ENCODE assay signal across 1 cellular context in genomic region chr17:42798383-42799380, GRCh38.
TF ChIP-seq lines count a peak whose summit lies in the region.

CNTD1 (plus strand) TSS chr17:42798861; CDS start chr17:42799068, 207 bp downstream.
COA3 (minus strand) TSS chr17:42798704; CDS start chr17:42798681, 23 bp downstream.

TF ChIP-seq in HepG2, 621 proteins besides CTCF, POLR2A, EP300 and RAD21 (continued from another document and continues in another):
- no peak for TF ChIP-seq GPBP1L1 (CRISPR knock-in tag; IDR thresholded peaks at IDR 0.05)
- TF ChIP-seq ZNF44 (CRISPR knock-in tag; IDR thresholded peaks at IDR 0.05) = peak; percentile 93; the same call in 1 of the 2 replicates
- TF ChIP-seq DRAP1 (CRISPR knock-in tag; IDR thresholded peaks at IDR 0.05) = peak; percentile 85
- peak; percentile 87 for TF ChIP-seq BCL3 (CRISPR knock-in tag; IDR thresholded peaks at IDR 0.05)
- peak; percentile 93 for TF ChIP-seq ZNF792 (CRISPR knock-in tag; IDR thresholded peaks at IDR 0.05)
- no peak; the same call in 1 of the 2 replicates for TF ChIP-seq ZNF615 (CRISPR knock-in tag; IDR thresholded peaks at IDR 0.05; ENCODE audit: borderline replicate concordance)
- TF ChIP-seq ZNF776 (CRISPR knock-in tag; IDR thresholded peaks at IDR 0.05) = peak; percentile 85; the same call in 1 of the 2 replicates
- peak; percentile 84; the same call in 1 of the 2 replicates for TF ChIP-seq HNRNPL (IDR thresholded peaks at IDR 0.05; ENCODE audit: low read depth, low read length)
- peak; percentile 93 for TF ChIP-seq GABPB1 (CRISPR knock-in tag; IDR thresholded peaks at IDR 0.05)
- peak; percentile 89; the same call in 1 of the 2 replicates for TF ChIP-seq ZSCAN21 (CRISPR knock-in tag; IDR thresholded peaks at IDR 0.05; ENCODE audit: borderline replicate concordance)
- TF ChIP-seq ZBTB20 (CRISPR knock-in tag; IDR thresholded peaks at IDR 0.05; ENCODE audit: borderline replicate concordance, low read depth) = peak; percentile 61; the same call in 1 of the 2 replicates
- peak; percentile 86; the same call in 1 of the 2 replicates for TF ChIP-seq ZNF724P (CRISPR knock-in tag; IDR thresholded peaks at IDR 0.05; ENCODE audit: borderline replicate concordance)
- TF ChIP-seq MXD1 (CRISPR knock-in tag; IDR thresholded peaks at IDR 0.05) = peak; percentile 90
- peak; percentile 44; the same call in 1 of the 2 replicates for TF ChIP-seq SRF (IDR thresholded peaks at IDR 0.05; ENCODE audit: low read depth, low read length)
- peak; percentile 44; the same call in 1 of the 2 replicates for TF ChIP-seq ZBTB3 (CRISPR knock-in tag; IDR thresholded peaks at IDR 0.05; ENCODE audit: borderline replicate concordance, low read depth)
- TF ChIP-seq ZBTB10 (CRISPR knock-in tag; IDR thresholded peaks at IDR 0.05; ENCODE audit: borderline replicate concordance) = 0 out of 2 replicates have a peak, but pooled peaks have one; percentile 55
- TF ChIP-seq ZNF451 (CRISPR knock-in tag; IDR thresholded peaks at IDR 0.05) = peak; percentile 54
- TF ChIP-seq ZC3H13 (CRISPR knock-in tag; IDR thresholded peaks at IDR 0.05) = peak; percentile 92
- TF ChIP-seq ELF1 (CRISPR knock-in tag; IDR thresholded peaks at IDR 0.05) = peak; percentile 88
- TF ChIP-seq EHMT2 (IDR thresholded peaks at IDR 0.05; ENCODE audit: borderline replicate concordance, low read depth, low read length) = no peak
- TF ChIP-seq HOXA5 (CRISPR knock-in tag; IDR thresholded peaks at IDR 0.05) = peak; percentile 75
- TF ChIP-seq ZNF839 (CRISPR knock-in tag; IDR thresholded peaks at IDR 0.05; ENCODE audit: borderline replicate concordance) = peak; percentile 80; the same call in 1 of the 2 replicates
- peak; percentile 96; the same call in 1 of the 2 replicates for TF ChIP-seq ARHGAP35 (CRISPR knock-in tag; IDR thresholded peaks at IDR 0.05; ENCODE audit: borderline replicate concordance)
- peak; percentile 95 for TF ChIP-seq NR2C2 (CRISPR knock-in tag; IDR thresholded peaks at IDR 0.05; ENCODE audit: borderline replicate concordance)
- peak; percentile 92 for TF ChIP-seq ZNF441 (CRISPR knock-in tag; IDR thresholded peaks at IDR 0.05; ENCODE audit: borderline replicate concordance)
- no peak for TF ChIP-seq CEBPB (IDR thresholded peaks at IDR 0.05; ENCODE audit: borderline replicate concordance, low read depth, low read length)
- TF ChIP-seq RELA (CRISPR knock-in tag; IDR thresholded peaks at IDR 0.05) = peak; percentile 73; the same call in 1 of the 2 replicates
- no peak for TF ChIP-seq SMARCE1 (IDR thresholded peaks at IDR 0.05; ENCODE audit: borderline replicate concordance)
- TF ChIP-seq HNF4G (IDR thresholded peaks at IDR 0.05; ENCODE audit: borderline replicate concordance, low read depth, low read length) = peak; percentile 28; the same call in 1 of the 2 replicates
- TF ChIP-seq HNF4G (CRISPR knock-in tag; IDR thresholded peaks at IDR 0.05; ENCODE audit: borderline replicate concordance, low read depth) = peak; percentile 80
- TF ChIP-seq PRDM15 (CRISPR knock-in tag; IDR thresholded peaks at IDR 0.05) = peak; percentile 53; the same call in 1 of the 2 replicates
- TF ChIP-seq ZNF512B (CRISPR knock-in tag; IDR thresholded peaks at IDR 0.05; ENCODE audit: borderline replicate concordance) = peak; percentile 96; the same call in 1 of the 2 replicates
- TF ChIP-seq ZSCAN31 (CRISPR knock-in tag; IDR thresholded peaks at IDR 0.05; ENCODE audit: low read depth) = peak; percentile 97
- peak; percentile 63; the same call in 1 of the 2 replicates for TF ChIP-seq NAIF1 (CRISPR knock-in tag; IDR thresholded peaks at IDR 0.05; ENCODE audit: borderline replicate concordance)
- TF ChIP-seq PITX1 (CRISPR knock-in tag; IDR thresholded peaks at IDR 0.05) = peak; percentile 79
- TF ChIP-seq ZNF772 (CRISPR knock-in tag; IDR thresholded peaks at IDR 0.05) = peak; percentile 97
- TF ChIP-seq NFE2L1 (CRISPR knock-in tag; IDR thresholded peaks at IDR 0.05; ENCODE audit: borderline replicate concordance) = peak; percentile 89; the same call in 1 of the 2 replicates
- TF ChIP-seq ZFP36L2 (CRISPR knock-in tag; IDR thresholded peaks at IDR 0.05) = no peak
- no peak for TF ChIP-seq SMARCC2 (IDR thresholded peaks at IDR 0.05)
- peak; percentile 67; the same call in 1 of the 2 replicates for TF ChIP-seq GATAD2A (CRISPR knock-in tag; IDR thresholded peaks at IDR 0.05)
- peak; percentile 95 for TF ChIP-seq ZNF546 (CRISPR knock-in tag; conservative IDR thresholded peaks at IDR 0.05)
- no peak; the same call in 1 of the 2 replicates for TF ChIP-seq NR2F6 (IDR thresholded peaks at IDR 0.05)
- peak; percentile 69 for TF ChIP-seq NR2F6 (CRISPR knock-in tag; IDR thresholded peaks at IDR 0.05)
- TF ChIP-seq POLR2AphosphoS5 (IDR thresholded peaks at IDR 0.05; ENCODE audit: low read depth, low read length) = peak; percentile 91
- TF ChIP-seq RFXANK (CRISPR knock-in tag; IDR thresholded peaks at IDR 0.05) = peak; percentile 87; the same call in 1 of the 2 replicates
- TF ChIP-seq ZNF788 (CRISPR knock-in tag; IDR thresholded peaks at IDR 0.05; ENCODE audit: borderline replicate concordance) = peak; percentile 96
- TF ChIP-seq ATF3 (CRISPR knock-in tag; IDR thresholded peaks at IDR 0.05) = no peak
- peak; percentile 95 for TF ChIP-seq ZNF574 (CRISPR knock-in tag; IDR thresholded peaks at IDR 0.05)
- TF ChIP-seq HMG20A (CRISPR knock-in tag; IDR thresholded peaks at IDR 0.05; ENCODE audit: borderline replicate concordance) = no peak
- peak; percentile 79 for TF ChIP-seq ZKSCAN8 (CRISPR knock-in tag; IDR thresholded peaks at IDR 0.05; ENCODE audit: borderline replicate concordance)
- no peak for TF ChIP-seq U2AF1 (optimal IDR thresholded peaks at IDR 0.05; ENCODE audit: low read depth, low read length)
- TF ChIP-seq ZNF616 (CRISPR knock-in tag; IDR thresholded peaks at IDR 0.05; ENCODE audit: low read depth) = 0 out of 2 replicates have a peak, but pooled peaks have one; percentile 29
- TF ChIP-seq ZNF589 (CRISPR knock-in tag; conservative IDR thresholded peaks at IDR 0.05) = peak; percentile 97
